In genomic region chr11:60855726-60856633, GRCh38 we compare ENCODE assay signal across 17 cellular contexts. TPM values are rescaled to one million over a fixed set of nuclear protein-coding genes. Genes with fewer than 3 reads are reported as not detected.
A peak's percentile ranks its signal among the peaks of the same experiment; 100 is the strongest.
DNase-seq lines count a peak whose midpoint lies in the region; ATAC-seq and TF ChIP-seq lines count a peak whose summit lies in the region.
"Had no signal": no experiment of that assay in that cellular context is flagged by ENCODE, and none has a peak within 500 bp of the region (broad histone marks: within the 10 kb centered on the region; RNA-seq: fewer than 3 reads in every experiment).

Gene PTGDR2 (minus strand): TSS chr11:60855950. CDS start chr11:60853722, 2,228 bp downstream.

- no peaks in the 10 kb centered on the region for H3K27me3 Mint-ChIP-seq in activated CD4-positive, alpha-beta memory T cell treated with anti-CD3 and anti-CD28 coated beads for 36 hours
- H3K27me3 Mint-ChIP-seq: activated T-helper 17 cell treated with anti-CD3 and anti-CD28 coated beads, Interleukin-2, amount 50 U/mL, for 72 hours had no signal

- H3K36me3 Mint-ChIP-seq in activated CD4-positive, alpha-beta memory T cell treated with anti-CD3 and anti-CD28 coated beads for 36 hours, result peaks cover 16% of the 10 kb centered on the region

- peak within 1 kb of the TSS in 9 of 11 experiments; percentile 10 to 69 (median 50); a peak in 14 of 22 replicates for H3K9ac ChIP-seq in BLaER1 treated with 17β-estradiol and CSF1 and Interleukin-3, amounts not matched to agents 10 nM and 100 nM
- peak within 1 kb of the TSS; percentile 41 to 53 for H3K9ac ChIP-seq in mucosa of rectum (ENCODE audit: low read depth in 1 of 2, low read length in 2 of 2)

- DNase-seq in GF-D8 (lab: John Stamatoyannopoulos, UW) (peak; percentile 35), omental fat pad (ENCODE audit: low spot score) (no peak), NCI-H1092 (lab: John Stamatoyannopoulos, UW) (no peak)
- DNase-seq in activated CD4-positive, alpha-beta memory T cell treated with anti-CD3 and anti-CD28 coated beads for 36 hours, result no peak
- DNase-seq: activated CD4-positive, alpha-beta T cell treated with anti-CD3 and anti-CD28 coated beads for 4 hours; endodermal cell; gastrocnemius medialis; H7; MM.1S; sigmoid colon; stimulated activated naive CD4-positive, alpha-beta T cell treated with Interleukin-2 at 50 U/mL for 16 hours had no signal

- POLR2A ChIA-PET in activated CD4-positive, alpha-beta memory T cell treated with anti-CD3 and anti-CD28 coated beads for 36 hours (lab: Charles Lee), result interaction anchor here (2.2 kb wide), 1 partner anchor 12 kb away, joined by 6 read pairs; no protein-coding TSS in a partner anchor

- peak within 1 kb of the TSS in 8 of 11 experiments; percentile 10 to 61 (median 38); a peak in 10 of 22 replicates for H3K27ac ChIP-seq in BLaER1 treated with 17β-estradiol and CSF1 and Interleukin-3, amounts not matched to agents 10 nM and 100 nM
- peak within 1 kb of the TSS; percentile 36 to 61 for H3K27ac ChIP-seq in mucosa of rectum (ENCODE audit: low read depth in 2 of 2, low read length in 2 of 2)
- H3K27ac ChIP-seq: sigmoid colon had no signal

- peaks cover 0 to 12% (median 5%) of the 10 kb centered on the region in 11 experiments; a peak in 6 of 22 replicates for H3K9me3 ChIP-seq in BLaER1 treated with 17β-estradiol and CSF1 and Interleukin-3, amounts not matched to agents 10 nM and 100 nM (replicated peaks in 1 of 11)
- H3K9me3 ChIP-seq in mucosa of rectum (ENCODE audit: control insufficient read depth in 2 of 2, low read length in 2 of 2), result no peaks in the 10 kb centered on the region
- H3K9me3 ChIP-seq: gastrocnemius medialis, sigmoid colon had no signal

- H3K4me3 Mint-ChIP-seq in activated CD4-positive, alpha-beta memory T cell treated with anti-CD3 and anti-CD28 coated beads for 36 hours, result peak within 1 kb of the TSS; percentile 33
- H3K4me3 Mint-ChIP-seq: activated T-helper 17 cell treated with anti-CD3 and anti-CD28 coated beads, Interleukin-2, amount 50 U/mL, for 72 hours; endodermal cell had no signal

- no peak for ATAC-seq in activated CD4-positive, CD25-positive, alpha-beta regulatory T cell treated with anti-CD3 and anti-CD28 coated beads, Interleukin-2, amount 50 U/mL, for 24 hours
- ATAC-seq in omental fat pad (ENCODE audit: low FRiP score), result no peak
- ATAC-seq in GM21515 (IDR thresholded peaks at IDR 0.05; ENCODE audit: unreplicated experiment), result no peak
- ATAC-seq: activated T-helper 17 cell treated with anti-CD3 and anti-CD28 coated beads, Interleukin-2, amount 50 U/mL, for 72 hours; gastrocnemius medialis had no signal

- H3K9me3 Mint-ChIP-seq in activated CD4-positive, alpha-beta memory T cell treated with anti-CD3 and anti-CD28 coated beads for 36 hours, result no peaks in the 10 kb centered on the region
- H3K9me3 Mint-ChIP-seq: activated T-helper 17 cell treated with anti-CD3 and anti-CD28 coated beads, Interleukin-2, amount 50 U/mL, for 72 hours; endodermal cell had no signal

- H3K4me3 ChIP-seq in BLaER1 treated with 17β-estradiol and CSF1 and Interleukin-3, amounts not matched to agents 10 nM and 100 nM, result 0 out of 20 replicates have a peak within 1 kb of the TSS, but pooled peaks of 1 of the 10 experiments have one; percentile 3
- H3K4me3 ChIP-seq in mucosa of rectum (ENCODE audit: low read length in 2 of 2), result peak within 1 kb of the TSS; percentile 31 to 68
- H3K4me3 ChIP-seq: sigmoid colon had no signal

- peak within 1 kb of the TSS; percentile 55 to 87 (median 79) for H3K4me2 ChIP-seq in BLaER1 treated with 17β-estradiol and CSF1 and Interleukin-3, amounts not matched to agents 10 nM and 100 nM

- CTCF ChIA-PET in activated CD4-positive, alpha-beta memory T cell treated with anti-CD3 and anti-CD28 coated beads for 36 hours (lab: Charles Lee), result interaction anchor here (1.4 kb wide), 1 partner anchor 25 kb away, joined by 9 read pairs; no protein-coding TSS in a partner anchor

- peaks cover 22 to 28% (median 26%) of the 10 kb centered on the region in 11 experiments for H3K36me3 ChIP-seq in BLaER1 treated with 17β-estradiol and CSF1 and Interleukin-3, amounts not matched to agents 10 nM and 100 nM
- peaks cover 4 to 8% of the 10 kb centered on the region in 2 donors for H3K36me3 ChIP-seq in mucosa of rectum (ENCODE audit: control insufficient read depth in 2 of 2, insufficient read depth in 2 of 2, low read length in 2 of 2)

- no peak for TF ChIP-seq CTCF in omental fat pad (IDR thresholded peaks at IDR 0.05)

- peaks cover 15% of the 10 kb centered on the region for H3K4me1 Mint-ChIP-seq in activated CD4-positive, alpha-beta memory T cell treated with anti-CD3 and anti-CD28 coated beads for 36 hours (ENCODE audit: low read depth)

- intact Hi-C loops in activated CD4-positive, alpha-beta memory T cell treated with anti-CD3 and anti-CD28 coated beads for 36 hours (cut with micrococcal nuclease), result no loop called here

- peaks cover 69 to 82% (median 81%) of the 10 kb centered on the region in 10 experiments for H3K4me1 ChIP-seq in BLaER1 treated with 17β-estradiol and CSF1 and Interleukin-3, amounts not matched to agents 10 nM and 100 nM
- H3K4me1 ChIP-seq in mucosa of rectum (ENCODE audit: control insufficient read depth in 2 of 2, insufficient read depth in 2 of 2, low read length in 2 of 2), result peaks cover 10 to 24% of the 10 kb centered on the region in 2 donors
- H3K4me1 ChIP-seq: gastrocnemius medialis, sigmoid colon had no signal

- H3K27ac Mint-ChIP-seq in activated CD4-positive, alpha-beta memory T cell treated with anti-CD3 and anti-CD28 coated beads for 36 hours, result no peak within 1 kb of the TSS
- H3K27ac Mint-ChIP-seq: activated T-helper 17 cell treated with anti-CD3 and anti-CD28 coated beads, Interleukin-2, amount 50 U/mL, for 72 hours; endodermal cell had no signal

- peaks cover 0 to 18% (median 0%) of the 10 kb centered on the region in 11 experiments; a peak in 5 of 22 replicates for H4K20me1 ChIP-seq in BLaER1 treated with 17β-estradiol and CSF1 and Interleukin-3, amounts not matched to agents 10 nM and 100 nM

- H3K27me3 ChIP-seq in BLaER1 treated with 17β-estradiol and CSF1 and Interleukin-3, amounts not matched to agents 10 nM and 100 nM, result no peaks in the 10 kb centered on the region
- H3K27me3 ChIP-seq in mucosa of rectum (ENCODE audit: control insufficient read depth in 2 of 2, insufficient read depth in 2 of 2, low read length in 2 of 2), result no peaks in the 10 kb centered on the region
- H3K27me3 ChIP-seq: gastrocnemius medialis had no signal

RNA-seq across cellular contexts. Expression of gene PTGDR2, which starts in this region (rescaled TPM):
- under 1 TPM; 0.33 to 0.36 TPM for total RNA-seq in activated CD4-positive, alpha-beta memory T cell treated with anti-CD3 and anti-CD28 coated beads for 36 hours
- total RNA-seq in omental fat pad, result 1 to 10 TPM in 1 of 4 donors, under 1 TPM in 1, not detected in 2; 0.28 to 1.1 TPM
- total RNA-seq: myocyte had no signal
